17 cellular contexts compared by ENCODE assay signal in the genomic region with DNA sequence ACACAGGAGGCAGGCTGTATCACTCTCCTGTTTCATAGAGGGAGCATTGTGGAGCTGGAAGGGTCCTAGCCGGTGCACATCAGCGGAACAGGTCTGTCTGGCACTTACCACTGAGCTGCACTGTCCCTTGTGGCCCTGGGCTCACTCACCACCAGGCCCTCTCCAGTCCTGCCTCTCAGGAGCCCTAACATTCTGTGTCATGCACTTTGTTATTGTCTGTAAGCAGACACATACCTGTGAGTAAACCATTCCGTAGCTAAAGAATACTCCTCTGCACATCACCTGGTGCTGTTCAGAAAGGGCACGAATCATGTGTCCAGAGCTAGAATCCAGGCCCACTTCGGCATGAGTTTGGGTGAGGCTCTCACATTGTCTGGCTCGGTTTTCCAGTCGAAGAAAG.
DNase-seq lines count a peak whose midpoint lies in the region; ATAC-seq, FAIRE-seq and TF ChIP-seq lines count a peak whose summit lies in the region.
"Had no signal": no experiment of that assay in that cellular context is flagged by ENCODE, and none has a peak within 500 bp of the region (broad histone marks: within the 10 kb centered on the region; RNA-seq: fewer than 3 reads in every experiment).

No MANE protein-coding gene starts in this region.

- ATAC-seq in omental fat pad (ENCODE audit: low FRiP score) (peak; percentile 17), right lobe of liver (no peak)
- ATAC-seq: activated CD4-positive, CD25-positive, alpha-beta regulatory T cell treated with anti-CD3 and anti-CD28 coated beads, Interleukin-2, amount 50 U/mL, for 24 hours; GM12878; sciatic nerve had no signal

- TF ChIP-seq POLR2A in transverse colon (IDR thresholded peaks at IDR 0.05) (no peak), right lobe of liver (IDR thresholded peaks at IDR 0.05) (no peak)

- DNase-seq in RCC 7860 (ENCODE audit: low spot score) (peak; percentile 30), epithelial cell of esophagus (ENCODE audit: low read depth) (peak; percentile 18), omental fat pad (ENCODE audit: low spot score) (no peak), transverse colon (no peak), right lobe of liver (no peak)
- no peak for DNase-seq in stimulated activated CD4-positive, alpha-beta T cell treated with anti-CD3 and anti-CD28 coated beads, Interleukin-4, amount 100 ng/mL, for 1 hour
- no peak for DNase-seq in activated CD4-positive, CD25-positive, alpha-beta regulatory T cell treated with anti-CD3 and anti-CD28 coated beads, Interleukin-2, amount 50 U/mL, for 72 hours
- DNase-seq: effector CD8-positive, alpha-beta T cell; GDM1; Karpas-422; NCI-H1105 treated with DMSO at 0.1 percent for 48 hours; NCI-H524 treated with DMSO at 0.1 percent for 48 hours; SJCRH30 had no signal

- no peak for TF ChIP-seq EP300 in transverse colon (IDR thresholded peaks at IDR 0.05; ENCODE audit: low read depth)

- no peak for FAIRE-seq in RCC 7860 (lab: Jason Lieb, UNC)
- FAIRE-seq: GM12878 had no signal

- H3K4me3 ChIP-seq in epithelial cell of esophagus (ENCODE audit: low read length) (no peak overlapping the region), transverse colon (no peak overlapping the region), right lobe of liver (no peak overlapping the region)
- H3K4me3 ChIP-seq: BLaER1 treated with 17β-estradiol and CSF1 and Interleukin-3, amounts not matched to agents 10 nM and 100 nM; GM12878; SJCRH30 had no signal

- H3K9me3 ChIP-seq in transverse colon, result no peaks in the 10 kb centered on the region
- no peaks in the 10 kb centered on the region for H3K9me3 ChIP-seq in right lobe of liver
- H3K9me3 ChIP-seq: BLaER1 treated with 17β-estradiol and CSF1 and Interleukin-3, amounts not matched to agents 10 nM and 100 nM; SJCRH30 had no signal

- TF ChIP-seq CTCF in epithelial cell of esophagus (IDR thresholded peaks at IDR 0.05; ENCODE audit: insufficient read depth, low read depth, low read length, missing control alignments), result no peak
- TF ChIP-seq CTCF in omental fat pad (IDR thresholded peaks at IDR 0.05), result no peak
- TF ChIP-seq CTCF in transverse colon (IDR thresholded peaks at IDR 0.05), result no peak
- no peak for TF ChIP-seq CTCF in right lobe of liver (IDR thresholded peaks at IDR 0.05)

- H3K36me3 ChIP-seq in transverse colon, result no peaks in the 10 kb centered on the region
- H3K36me3 ChIP-seq in right lobe of liver, result peaks cover 0 to 2% (median 0%) of the 10 kb centered on the region in 4 donors

- no peaks in the 10 kb centered on the region for H3K27me3 ChIP-seq in transverse colon
- H3K27me3 ChIP-seq in right lobe of liver, result no peaks in the 10 kb centered on the region
- H3K27me3 ChIP-seq: BLaER1 treated with 17β-estradiol and CSF1 and Interleukin-3, amounts not matched to agents 10 nM and 100 nM; SJCRH30 had no signal

- intact Hi-C loops in transverse colon (cut with DNase I; ENCODE audit: low total_unique reads), result no loop called here
- intact Hi-C loops in right lobe of liver (cut with DNase I), result no loop called here

- H3K27ac ChIP-seq in transverse colon (peak overlapping the region; percentile 56 to 73 (median 66)), right lobe of liver (peak overlapping the region in 1 of 3 donors; percentile 11)
- H3K27ac ChIP-seq: BLaER1 treated with 17β-estradiol and CSF1 and Interleukin-3, amounts not matched to agents 10 nM and 100 nM; SJCRH30 had no signal

- in situ Hi-C loops in transverse colon (cut with MboI; ENCODE audit: low pct_ligation_motif_present in 1 of 4, low pct_unique_long_range_greater_than_20kb in 1 of 4, low sequenced_read_pairs in 3 of 4), result no loop called here

- WGBS in transverse colon (ENCODE audit: low coverage in 1 of 2), 2 donors, result 86% methylated on average over 7 of the region's 7 CpGs; no CpG with 5 or more reads in 1 of the 2 donors
- 59% methylated on average over 5 of the region's 7 CpGs for WGBS in right lobe of liver (ENCODE audit: insufficient coverage, low coverage, low lambda C conversion rate, missing lambda C conversion rate)

- peaks cover 7 to 23% (median 12%) of the 10 kb centered on the region in 4 donors for H3K4me1 ChIP-seq in transverse colon
- H3K4me1 ChIP-seq in right lobe of liver, result no peaks in the 10 kb centered on the region

Comparison
In these comparisons a context has a peak if more than half of its experiments do, and no peak if none do; other contexts are left out.
1. DNase-seq: peak in RCC 7860 (single experiment) and epithelial cell of esophagus (single experiment); none in omental fat pad (single experiment), transverse colon (single experiment), right lobe of liver (0 of 3), stimulated activated CD4-positive, alpha-beta T cell treated with anti-CD3 and anti-CD28 coated beads, Interleukin-4, amount 100 ng/mL, for 1 hour (single experiment) and activated CD4-positive, CD25-positive, alpha-beta regulatory T cell treated with anti-CD3 and anti-CD28 coated beads, Interleukin-2, amount 50 U/mL, for 72 hours (single experiment).